8 cellular contexts compared by ENCODE assay signal in genomic region chr1:116908821-116909510, GRCh38. TPM values are rescaled to one million over a fixed set of nuclear protein-coding genes. Genes with fewer than 3 reads are reported as not detected.
DNase-seq lines count a peak whose midpoint lies in the region; ATAC-seq, FAIRE-seq and TF ChIP-seq lines count a peak whose summit lies in the region.

No MANE protein-coding gene starts in this region.

- peaks cover 16% of the 10 kb centered on the region for H3K4me1 ChIP-seq in A549
- peaks cover 0 to 12% of the 10 kb centered on the region in 2 donors for H3K4me1 ChIP-seq in muscle layer of duodenum (ENCODE audit: control insufficient read depth in 1 of 2, insufficient read depth in 2 of 2, low read length in 2 of 2)
- no peaks in the 10 kb centered on the region for H3K4me1 ChIP-seq in Karpas-422 (ENCODE audit: low read length)

- H3K9me2 ChIP-seq in Karpas-422 (replicated peaks; ENCODE audit: insufficient read depth, low read length) = no peaks in the 10 kb centered on the region

- TF ChIP-seq EP300 in A549 (IDR thresholded peaks at IDR 0.05) = no peak

- H3K9ac ChIP-seq in Karpas-422 (ENCODE audit: low read length) = no peak overlapping the region

- H4K20me1 ChIP-seq in Karpas-422 (ENCODE audit: insufficient read depth, low read depth, low read length) = no peaks in the 10 kb centered on the region

- DNase-seq in A549 (ENCODE audit: low read depth in 1 of 2, low spot score in 1 of 2) (no peak), HFF-Myc (ENCODE audit: extremely low read depth, low read depth) (no peak), coronary artery (ENCODE audit: low spot score) (peak; percentile 56), NCI-H1417 (lab: John Stamatoyannopoulos, UW) (no peak), Karpas-422 (no peak)

- POLR2A ChIA-PET in A549 (lab: Yijun Ruan, JAX) = interaction anchor here (0.6 kb wide), 1 partner anchor 243 kb away, joined by 3 read pairs; no protein-coding TSS in a partner anchor

- H2AFZ ChIP-seq in Karpas-422 (ENCODE audit: low read length) = no peak overlapping the region

- ATAC-seq in A549 (no peak; a peak in 2 of 6 replicates), GM18870 (IDR thresholded peaks at IDR 0.05; ENCODE audit: unreplicated experiment) (no peak), GM18498 (IDR thresholded peaks at IDR 0.05; ENCODE audit: unreplicated experiment) (no peak)

- CTCF ChIA-PET in A549 (lab: Yijun Ruan, JAX) = no interaction called here

- WGBS in A549 (ENCODE audit: missing lambda C conversion rate) = 87% methylated on average over 13 of the region's 13 CpGs

- H3K27ac ChIP-seq in A549 (peak overlapping the region; percentile 84 to 99; a peak in 5 of 6 replicates), coronary artery (no peak overlapping the region), muscle layer of duodenum (ENCODE audit: low read length) (peak overlapping the region; percentile 50), Karpas-422 (ENCODE audit: low read length) (no peak overlapping the region)

- H3K9me3 ChIP-seq in A549 = no peaks in the 10 kb centered on the region
- no peaks in the 10 kb centered on the region for H3K9me3 ChIP-seq in muscle layer of duodenum (ENCODE audit: control insufficient read depth in 1 of 2, low read length in 2 of 2)
- no peaks in the 10 kb centered on the region for H3K9me3 ChIP-seq in Karpas-422 (ENCODE audit: low read length)

- H3K4me2 ChIP-seq in A549 (peak overlapping the region; percentile 85), Karpas-422 (ENCODE audit: low read depth, low read length, poor library complexity, severe bottlenecking) (no peak overlapping the region)

- no peak for TF ChIP-seq RAD21 in A549 (conservative IDR thresholded peaks at IDR 0.05 in 1 of 2, IDR thresholded peaks at IDR 0.05 in 1 of 2)

- no peak for TF ChIP-seq POLR2A in A549 (IDR thresholded peaks at IDR 0.05; ENCODE audit: low read length)

- H3K36me3 ChIP-seq in muscle layer of duodenum (ENCODE audit: control insufficient read depth in 1 of 2, insufficient read depth in 2 of 2, low read length in 2 of 2) (no peaks in the 10 kb centered on the region), Karpas-422 (ENCODE audit: insufficient read depth, low read length) (no peaks in the 10 kb centered on the region)

- H3K27me3 ChIP-seq in muscle layer of duodenum (ENCODE audit: low read depth, low read length) = no peaks in the 10 kb centered on the region
- no peaks in the 10 kb centered on the region for H3K27me3 ChIP-seq in Karpas-422 (ENCODE audit: low read length)

- H3K79me2 ChIP-seq in Karpas-422 (ENCODE audit: low read length) = no peaks in the 10 kb centered on the region

- peak overlapping the region; percentile 80 for H3K4me3 ChIP-seq in A549
- H3K4me3 ChIP-seq in HFF-Myc (replicated peaks; ENCODE audit: low read depth, low read length) = peak overlapping the region; percentile 64
- H3K4me3 ChIP-seq in coronary artery = peak overlapping the region; percentile 90
- peak overlapping the region; percentile 52 to 69 for H3K4me3 ChIP-seq in muscle layer of duodenum (ENCODE audit: low read depth in 1 of 2, low read length in 2 of 2)
- no peak overlapping the region for H3K4me3 ChIP-seq in Karpas-422 (ENCODE audit: low read length)

- no peak for FAIRE-seq in A549 (lab: Jason Lieb, UNC)

- TF ChIP-seq CTCF in A549 (IDR thresholded peaks at IDR 0.05) (no peak), HFF-Myc (IDR thresholded peaks at IDR 0.05; ENCODE audit: low read depth, low read length, missing control alignments) (no peak), coronary artery (IDR thresholded peaks at IDR 0.05) (no peak)

TF ChIP-seq in A549, 52 proteins besides CTCF, POLR2A, EP300 and RAD21:
- TF ChIP-seq CBX8 (IDR thresholded peaks at IDR 0.05) (no peak), HMGXB4 (CRISPR knock-in tag; IDR thresholded peaks at IDR 0.05; ENCODE audit: borderline replicate concordance) (no peak), HES2 (IDR thresholded peaks at IDR 0.05) (no peak), RFX5 (IDR thresholded peaks at IDR 0.05) (no peak), NFE2L2 (conservative IDR thresholded peaks at IDR 0.05; ENCODE audit: low read length) (no peak), RCOR1 (IDR thresholded peaks at IDR 0.05; ENCODE audit: low read depth, low read length) (no peak), HEYL (CRISPR knock-in tag; IDR thresholded peaks at IDR 0.05) (no peak), ATOH8 (CRISPR knock-in tag; IDR thresholded peaks at IDR 0.05; ENCODE audit: low read depth) (no peak), CHD2 (IDR thresholded peaks at IDR 0.05; ENCODE audit: low read length, partially characterized antibody) (no peak), ZFP36 (IDR thresholded peaks at IDR 0.05; ENCODE audit: borderline replicate concordance, partially characterized antibody) (no peak), BHLHE40 (IDR thresholded peaks at IDR 0.05; ENCODE audit: low read depth, low read length) (no peak), FOXS1 (CRISPR knock-in tag; IDR thresholded peaks at IDR 0.05) (no peak), EHF (CRISPR knock-in tag; IDR thresholded peaks at IDR 0.05) (no peak), MYC (IDR thresholded peaks at IDR 0.05; ENCODE audit: borderline replicate concordance, low read length) (no peak), RARB (CRISPR knock-in tag; IDR thresholded peaks at IDR 0.05) (no peak), MAZ (IDR thresholded peaks at IDR 0.05; ENCODE audit: borderline replicate concordance, low read depth, low read length) (no peak), ZSCAN20 (CRISPR knock-in tag; IDR thresholded peaks at IDR 0.05) (no peak), NPAS2 (CRISPR knock-in tag; IDR thresholded peaks at IDR 0.05; ENCODE audit: borderline replicate concordance) (no peak), JUNB (IDR thresholded peaks at IDR 0.05) (no peak)

RNA-seq across cellular contexts. Expression of gene PTGFRN, which starts 0.8 kb away (rescaled TPM):
- 39.0 and 51.1 TPM in 2 replicates for polyA plus RNA-seq in A549 (2011; rRNA removed)
- 8.4 and 9.1 TPM in 2 replicates for polyA plus RNA-seq in A549 (2012; cell fraction: cytosol; rRNA removed)
- 9.5 and 16.5 TPM in 2 replicates for polyA plus RNA-seq in A549 (2012; cell fraction: nucleus; rRNA removed)
- polyA plus RNA-seq in A549 (2017; fragmentation: RNase III; extraction: RNeasy Plus Mini Kit Qiagen cat#74134 plus additional on column Dnase treatment) = 13.7 to 17.4 TPM (median 16.7 TPM) in 3 replicates
- polyA minus RNA-seq in A549 (2011; rRNA and poly(A)+ RNA removed) = 29.9 and 37.2 TPM in 2 replicates
- total RNA-seq in Karpas-422 (2014; rRNA removed; shearing (Covaris generic); ENCODE audit: low replicate concordance) = not detected in 2 replicates

Comparison
In these comparisons a context has a peak if more than half of its experiments do, and no peak if none do; other contexts are left out.
1. H3K27ac ChIP-seq: peak in A549 (2 of 2) and muscle layer of duodenum (single experiment); none in coronary artery (0 of 2) and Karpas-422 (single experiment).